ENCODE assay signal across 14 cellular contexts in the genomic region with DNA sequence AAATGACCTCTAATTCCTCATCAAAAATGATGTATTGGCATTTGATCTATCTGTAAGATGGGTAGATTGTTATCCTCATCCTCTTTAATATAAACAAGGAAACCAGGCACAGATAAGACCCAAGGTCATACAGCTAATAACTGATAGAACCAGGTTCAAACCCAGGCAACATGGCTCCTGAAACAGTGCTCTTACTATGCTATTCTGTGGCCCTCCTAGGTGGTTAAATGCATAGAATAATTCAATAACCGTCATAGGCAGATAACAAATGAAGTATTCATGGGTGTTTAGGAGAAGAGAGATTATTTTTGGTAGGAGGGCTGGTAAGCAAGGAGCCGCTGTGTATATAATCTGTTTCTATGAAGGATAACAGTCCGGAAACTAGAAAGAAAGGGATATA. TPM values are rescaled to one million over a fixed set of nuclear protein-coding genes. Genes with fewer than 3 reads are reported as not detected.
DNase-seq lines count a peak whose midpoint lies in the region; TF ChIP-seq lines count a peak whose summit lies in the region.
"Had no signal": no experiment of that assay in that cellular context is flagged by ENCODE, and none has a peak within 500 bp of the region (broad histone marks: within the 10 kb centered on the region; RNA-seq: fewer than 3 reads in every experiment).

No MANE protein-coding gene starts in this region.

- H3K27ac ChIP-seq in HEK293 (ENCODE audit: extremely low read depth, low read depth, low read length) (no peak overlapping the region), left ventricle myocardium inferior (replicated peaks) (no peak overlapping the region)
- H3K27ac ChIP-seq: BLaER1 treated with 17β-estradiol and CSF1 and Interleukin-3, amounts not matched to agents 10 nM and 100 nM; HL-60 had no signal

- H3K9me3 ChIP-seq in HEK293 (ENCODE audit: control insufficient read depth, insufficient read depth, low read depth, low read length) (no peaks in the 10 kb centered on the region), left ventricle myocardium inferior (replicated peaks) (no peaks in the 10 kb centered on the region)
- H3K9me3 ChIP-seq: BLaER1 treated with 17β-estradiol and CSF1 and Interleukin-3, amounts not matched to agents 10 nM and 100 nM had no signal

- H3K4me1 ChIP-seq in HEK293 (ENCODE audit: control insufficient read depth, insufficient read depth, low read length) (no peaks in the 10 kb centered on the region), left ventricle myocardium inferior (no peaks in the 10 kb centered on the region)

- H3K4me3 Mint-ChIP-seq in activated T-cell treated with anti-CD3 and anti-CD28 coated beads, Interleukin-2, amount 50 U/mL, for 24 hours, result no peak overlapping the region
- H3K4me3 Mint-ChIP-seq in Calu3 (ENCODE audit: low read depth, unreplicated experiment) (no peak overlapping the region), endothelial cell (ENCODE audit: unreplicated experiment) (peak overlapping the region; percentile 7)
- H3K4me3 Mint-ChIP-seq: CD4-positive, CD25-positive, alpha-beta regulatory T cell; H9 had no signal

- H3K27ac Mint-ChIP-seq in activated T-cell treated with anti-CD3 and anti-CD28 coated beads, Interleukin-2, amount 50 U/mL, for 24 hours, result peak overlapping the region; percentile 11
- H3K27ac Mint-ChIP-seq in Calu3 (ENCODE audit: unreplicated experiment), result peak overlapping the region; percentile 3
- no peak overlapping the region for H3K27ac Mint-ChIP-seq in endothelial cell (ENCODE audit: unreplicated experiment)
- H3K27ac Mint-ChIP-seq: CD4-positive, CD25-positive, alpha-beta regulatory T cell had no signal

- H3K9me3 Mint-ChIP-seq in activated T-cell treated with anti-CD3 and anti-CD28 coated beads, Interleukin-2, amount 50 U/mL, for 24 hours, result no peaks in the 10 kb centered on the region
- no peaks in the 10 kb centered on the region for H3K9me3 Mint-ChIP-seq in Calu3 (ENCODE audit: low read depth, unreplicated experiment)
- H3K9me3 Mint-ChIP-seq in endothelial cell (ENCODE audit: unreplicated experiment), result no peaks in the 10 kb centered on the region
- H3K9me3 Mint-ChIP-seq: CD4-positive, CD25-positive, alpha-beta regulatory T cell; H9 had no signal

- no TSS peak for BruUV-seq in Calu3 (replicated peaks; lab: Mats Ljungman, UMichigan)

- peaks cover 29% of the 10 kb centered on the region for H3K4me1 Mint-ChIP-seq in activated T-cell treated with anti-CD3 and anti-CD28 coated beads, Interleukin-2, amount 50 U/mL, for 24 hours (ENCODE audit: low read depth)
- H3K4me1 Mint-ChIP-seq in Calu3 (ENCODE audit: low read depth, unreplicated experiment) (no peaks in the 10 kb centered on the region), endothelial cell (ENCODE audit: unreplicated experiment) (peaks cover 7% of the 10 kb centered on the region)
- H3K4me1 Mint-ChIP-seq: H9 had no signal

- peaks cover 97% of the 10 kb centered on the region for H3K36me3 Mint-ChIP-seq in activated T-cell treated with anti-CD3 and anti-CD28 coated beads, Interleukin-2, amount 50 U/mL, for 24 hours (ENCODE audit: low read depth)
- peaks cover 90% of the 10 kb centered on the region for H3K36me3 Mint-ChIP-seq in Calu3 (ENCODE audit: insufficient read depth, unreplicated experiment)
- peaks cover 57% of the 10 kb centered on the region for H3K36me3 Mint-ChIP-seq in endothelial cell (ENCODE audit: low read depth, unreplicated experiment)

- H3K36me3 ChIP-seq in HEK293 (ENCODE audit: control insufficient read depth in 2 of 2, insufficient read depth in 1 of 2, low read length in 2 of 2) (peaks cover 77 to 94% of the 10 kb centered on the region in 2 experiments), left ventricle myocardium inferior (peaks cover 89% of the 10 kb centered on the region)

- DNase-seq in activated T-cell treated with anti-CD3 and anti-CD28 coated beads, Interleukin-2, amount 50 U/mL, for 24 hours, result no peak
- DNase-seq in activated T-cell treated with anti-CD3 and anti-CD28 coated beads for 4 hours, result no peak
- no peak for DNase-seq in Calu3
- DNase-seq in endothelial cell (ENCODE audit: low spot score), result no peak
- no peak for DNase-seq in HK-2 (ENCODE audit: unreplicated experiment)
- no peak for DNase-seq in left ventricle myocardium inferior
- DNase-seq: ACHN; CD4-positive, CD25-positive, alpha-beta regulatory T cell; DMS79; GOT3; H9 had no signal

- H3K27me3 Mint-ChIP-seq in activated T-cell treated with anti-CD3 and anti-CD28 coated beads, Interleukin-2, amount 50 U/mL, for 24 hours, result no peaks in the 10 kb centered on the region
- H3K27me3 Mint-ChIP-seq in Calu3 (ENCODE audit: unreplicated experiment) (no peaks in the 10 kb centered on the region), endothelial cell (ENCODE audit: unreplicated experiment) (peaks cover 1% of the 10 kb centered on the region)
- H3K27me3 Mint-ChIP-seq: CD4-positive, CD25-positive, alpha-beta regulatory T cell had no signal

- H3K4me3 ChIP-seq in HEK293 (ENCODE audit: low read depth, low read length), result no peak overlapping the region
- no peak overlapping the region for H3K4me3 ChIP-seq in left ventricle myocardium inferior
- H3K4me3 ChIP-seq: BLaER1 treated with 17β-estradiol and CSF1 and Interleukin-3, amounts not matched to agents 10 nM and 100 nM had no signal

- POLR2A ChIA-PET in HEK293 (lab: Yijun Ruan, JAX), result no interaction called here

- intact Hi-C loops in Calu3 (cut with micrococcal nuclease; ENCODE audit: unreplicated experiment) (loop anchor here (5.0 kb wide), 1 partner anchor 252 kb away; no protein-coding TSS in a partner anchor), left ventricle myocardium inferior (cut with micrococcal nuclease) (no loop called here)

- CTCF ChIA-PET in Calu3 (lab: Charles Lee) (no interaction called here), HEK293 (lab: Yijun Ruan, JAX) (interaction anchor here (0.6 kb wide), 1 partner anchor 1191 kb away, joined by 4 read pairs; no protein-coding TSS in a partner anchor)

- TF ChIP-seq CTCF in Calu3 (IDR thresholded peaks at IDR 0.05; ENCODE audit: unreplicated experiment), result no peak
- TF ChIP-seq CTCF in HEK293 (tag by site-specific recombination; IDR thresholded peaks at IDR 0.05), result no peak
- TF ChIP-seq CTCF in endothelial cell (IDR thresholded peaks at IDR 0.05; ENCODE audit: unreplicated experiment), result no peak
- no peak for TF ChIP-seq CTCF in left ventricle myocardium inferior (IDR thresholded peaks at IDR 0.05; ENCODE audit: borderline replicate concordance)

- H3K27me3 ChIP-seq in left ventricle myocardium inferior (ENCODE audit: low read depth), result no peaks in the 10 kb centered on the region
- H3K27me3 ChIP-seq: BLaER1 treated with 17β-estradiol and CSF1 and Interleukin-3, amounts not matched to agents 10 nM and 100 nM had no signal

TF ChIP-seq in HEK293, 187 proteins besides CTCF, POLR2A, EP300 and RAD21:
- no peak for TF ChIP-seq ZNF416 (tag by site-specific recombination; IDR thresholded peaks at IDR 0.05)
- TF ChIP-seq, protein P1, sequence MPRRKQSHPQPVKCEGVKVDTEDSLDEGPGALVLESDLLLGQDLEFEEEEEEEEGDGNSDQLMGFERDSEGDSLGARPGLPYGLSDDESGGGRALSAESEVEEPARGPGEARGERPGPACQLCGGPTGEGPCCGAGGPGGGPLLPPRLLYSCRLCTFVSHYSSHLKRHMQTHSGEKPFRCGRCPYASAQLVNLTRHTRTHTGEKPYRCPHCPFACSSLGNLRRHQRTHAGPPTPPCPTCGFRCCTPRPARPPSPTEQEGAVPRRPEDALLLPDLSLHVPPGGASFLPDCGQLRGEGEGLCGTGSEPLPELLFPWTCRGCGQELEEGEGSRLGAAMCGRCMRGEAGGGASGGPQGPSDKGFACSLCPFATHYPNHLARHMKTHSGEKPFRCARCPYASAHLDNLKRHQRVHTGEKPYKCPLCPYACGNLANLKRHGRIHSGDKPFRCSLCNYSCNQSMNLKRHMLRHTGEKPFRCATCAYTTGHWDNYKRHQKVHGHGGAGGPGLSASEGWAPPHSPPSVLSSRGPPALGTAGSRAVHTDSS (tag by site-specific recombination; IDR thresholded peaks at IDR 0.05), result peak; percentile 12; the same call in 1 of the 2 replicates

RNA-seq across cellular contexts. Expression of a gene that starts 46.4 kb away (rescaled TPM):
- total RNA-seq in Calu3 (2022) (224 and 263 TPM in 2 replicates), endothelial cell (ENCODE audit: unreplicated experiment) (182 TPM), left ventricle myocardium inferior (61.9 TPM)
